ENCODE assay signal across 23 cellular contexts in genomic region chr2:97736608-97737330, GRCh38. TPM values are rescaled to one million over a fixed set of nuclear protein-coding genes. Genes with fewer than 3 reads are reported as not detected.
DNase-seq lines count a peak whose midpoint lies in the region; ATAC-seq, FAIRE-seq and TF ChIP-seq lines count a peak whose summit lies in the region.
"Had no signal": no experiment of that assay in that cellular context is flagged by ENCODE, and none has a peak within 500 bp of the region (broad histone marks: within the 10 kb centered on the region; RNA-seq: fewer than 3 reads in every experiment).

No MANE protein-coding gene starts in this region.

- H3K36me3 Mint-ChIP-seq in activated CD4-positive, alpha-beta T cell treated with anti-CD3 and anti-CD28 coated beads, Interleukin-2, amount 10 ng/mL, durations not matched to agents 24 days and 14 days (ENCODE audit: low read depth): peaks cover 62% of the 10 kb centered on the region
- H3K36me3 Mint-ChIP-seq in activated CD4-positive, alpha-beta T cell treated with anti-CD3 and anti-CD28 coated beads, Interleukin-2, amount 10 ng/mL, durations not matched to agents 7 days and 5 days (ENCODE audit: low read depth): peaks cover 67% of the 10 kb centered on the region
- peaks cover 93% of the 10 kb centered on the region for H3K36me3 Mint-ChIP-seq in effector memory CD8-positive, alpha-beta T cell (ENCODE audit: insufficient read depth)
- H3K36me3 Mint-ChIP-seq in neural crest cell (ENCODE audit: low read depth): peaks cover 3% of the 10 kb centered on the region

- no peaks in the 10 kb centered on the region for H3K27me3 Mint-ChIP-seq in activated CD4-positive, alpha-beta T cell treated with anti-CD3 and anti-CD28 coated beads, Interleukin-2, amount 10 ng/mL, durations not matched to agents 24 days and 14 days
- H3K27me3 Mint-ChIP-seq in activated CD4-positive, alpha-beta T cell treated with anti-CD3 and anti-CD28 coated beads, Interleukin-2, amount 10 ng/mL, durations not matched to agents 7 days and 5 days: no peaks in the 10 kb centered on the region
- no peaks in the 10 kb centered on the region for H3K27me3 Mint-ChIP-seq in effector memory CD8-positive, alpha-beta T cell
- peaks cover 1% of the 10 kb centered on the region for H3K27me3 Mint-ChIP-seq in neural crest cell (ENCODE audit: low read depth)
- H3K27me3 Mint-ChIP-seq: stimulated activated naive CD8-positive, alpha-beta T cell treated with anti-CD3 and anti-CD28 coated beads, Interleukin-15, amount 100 ng/mL, for 72 hours had no signal

- TF ChIP-seq POLR2A in GM12891 (IDR thresholded peaks at IDR 0.05; ENCODE audit: low read depth, low read length): no peak

- H3K9me3 Mint-ChIP-seq in activated CD4-positive, alpha-beta T cell treated with anti-CD3 and anti-CD28 coated beads, Interleukin-2, amount 10 ng/mL, durations not matched to agents 24 days and 14 days: no peaks in the 10 kb centered on the region
- no peaks in the 10 kb centered on the region for H3K9me3 Mint-ChIP-seq in activated CD4-positive, alpha-beta T cell treated with anti-CD3 and anti-CD28 coated beads, Interleukin-2, amount 10 ng/mL, durations not matched to agents 7 days and 5 days
- H3K9me3 Mint-ChIP-seq in effector memory CD8-positive, alpha-beta T cell: no peaks in the 10 kb centered on the region
- no peaks in the 10 kb centered on the region for H3K9me3 Mint-ChIP-seq in neural crest cell
- H3K9me3 Mint-ChIP-seq: stimulated activated naive CD8-positive, alpha-beta T cell treated with anti-CD3 and anti-CD28 coated beads, Interleukin-15, amount 100 ng/mL, for 72 hours had no signal

- no peak for DNase-seq in activated CD4-positive, alpha-beta T cell treated with anti-CD3 and anti-CD28 coated beads, Interleukin-2, amount 10 ng/mL, durations not matched to agents 24 days and 14 days
- DNase-seq in activated CD4-positive, alpha-beta T cell treated with anti-CD3 and anti-CD28 coated beads, Interleukin-2, amount 10 ng/mL, durations not matched to agents 7 days and 5 days: no peak
- DNase-seq in GM12891 (ENCODE audit: insufficient read length, low spot score): no peak
- no peak for DNase-seq in effector memory CD8-positive, alpha-beta T cell
- no peak for DNase-seq in neural crest cell (ENCODE audit: low read depth, low spot score)
- DNase-seq in amygdala (lab: John Stamatoyannopoulos, UW): no peak
- DNase-seq in activated CD4-positive, alpha-beta T cell treated with anti-CD3 and anti-CD28 coated beads, Interleukin-2, amount 50 U/mL, for 4 hours: no peak
- DNase-seq: activated CD4-positive, CD25-positive, alpha-beta regulatory T cell; activated gamma-delta T cell treated with Interleukin-2 at 50 U/mL for 16 hours; EL; HCEC 1CT; NCI-H1105 treated with DMSO at 0.1 percent for 48 hours; NCI-H2081 treated with DMSO at 0.1 percent for 48 hours; NCI-H446 treated with DMSO at 0.1 percent for 48 hours; psoas muscle; stimulated activated CD4-positive, alpha-beta T cell treated with anti-CD3 and anti-CD28 coated beads, Interleukin-2, amount 100 ng/mL, for 48 hours; stimulated activated naive CD8-positive, alpha-beta T cell treated with anti-CD3 and anti-CD28 coated beads, Interleukin-15, amount 100 ng/mL, for 72 hours; T-helper 9 cell; trophoblast cell had no signal

- CTCF ChIA-PET in activated CD4-positive, alpha-beta T cell treated with anti-CD3 and anti-CD28 coated beads, Interleukin-2, amount 10 ng/mL, durations not matched to agents 7 days and 5 days (lab: Charles Lee): no interaction called here

- FAIRE-seq in GM12891 (lab: Jason Lieb, UNC): no peak

- intact Hi-C loops in activated CD4-positive, alpha-beta T cell treated with anti-CD3 and anti-CD28 coated beads, Interleukin-2, amount 10 ng/mL, durations not matched to agents 24 days and 14 days (cut with micrococcal nuclease): no loop called here

- ATAC-seq in effector memory CD8-positive, alpha-beta T cell (replicated peaks): no peak
- ATAC-seq in GM18511 (IDR thresholded peaks at IDR 0.05; ENCODE audit: unreplicated experiment): no peak
- ATAC-seq: esophagus mucosa; gastroesophageal sphincter; psoas muscle; stimulated activated naive CD8-positive, alpha-beta T cell treated with anti-CD3 and anti-CD28 coated beads, Interleukin-15, amount 100 ng/mL, for 72 hours had no signal

- peak overlapping the region; percentile 35 for H3K27ac Mint-ChIP-seq in activated CD4-positive, alpha-beta T cell treated with anti-CD3 and anti-CD28 coated beads, Interleukin-2, amount 10 ng/mL, durations not matched to agents 24 days and 14 days
- H3K27ac Mint-ChIP-seq in activated CD4-positive, alpha-beta T cell treated with anti-CD3 and anti-CD28 coated beads, Interleukin-2, amount 10 ng/mL, durations not matched to agents 7 days and 5 days: no peak overlapping the region
- H3K27ac Mint-ChIP-seq in effector memory CD8-positive, alpha-beta T cell: peak overlapping the region; percentile 13 to 74
- H3K27ac Mint-ChIP-seq in neural crest cell (ENCODE audit: unreplicated experiment): peak overlapping the region; percentile 0
- H3K27ac Mint-ChIP-seq: stimulated activated naive CD8-positive, alpha-beta T cell treated with anti-CD3 and anti-CD28 coated beads, Interleukin-15, amount 100 ng/mL, for 72 hours had no signal

- POLR2A ChIA-PET in activated CD4-positive, alpha-beta T cell treated with anti-CD3 and anti-CD28 coated beads, Interleukin-2, amount 10 ng/mL, durations not matched to agents 7 days and 5 days (lab: Charles Lee): no interaction called here

- H3K4me3 Mint-ChIP-seq in activated CD4-positive, alpha-beta T cell treated with anti-CD3 and anti-CD28 coated beads, Interleukin-2, amount 10 ng/mL, durations not matched to agents 24 days and 14 days: no peak overlapping the region
- no peak overlapping the region for H3K4me3 Mint-ChIP-seq in activated CD4-positive, alpha-beta T cell treated with anti-CD3 and anti-CD28 coated beads, Interleukin-2, amount 10 ng/mL, durations not matched to agents 7 days and 5 days
- no peak overlapping the region for H3K4me3 Mint-ChIP-seq in effector memory CD8-positive, alpha-beta T cell
- H3K4me3 Mint-ChIP-seq in neural crest cell: no peak overlapping the region
- H3K4me3 Mint-ChIP-seq: stimulated activated naive CD8-positive, alpha-beta T cell treated with anti-CD3 and anti-CD28 coated beads, Interleukin-15, amount 100 ng/mL, for 72 hours had no signal

- peaks cover 25% of the 10 kb centered on the region for H3K4me1 Mint-ChIP-seq in activated CD4-positive, alpha-beta T cell treated with anti-CD3 and anti-CD28 coated beads, Interleukin-2, amount 10 ng/mL, durations not matched to agents 24 days and 14 days
- peaks cover 26% of the 10 kb centered on the region for H3K4me1 Mint-ChIP-seq in activated CD4-positive, alpha-beta T cell treated with anti-CD3 and anti-CD28 coated beads, Interleukin-2, amount 10 ng/mL, durations not matched to agents 7 days and 5 days
- peaks cover 38 to 46% of the 10 kb centered on the region in 2 donors for H3K4me1 Mint-ChIP-seq in effector memory CD8-positive, alpha-beta T cell (ENCODE audit: low read depth in 2 of 2)
- peaks cover 9% of the 10 kb centered on the region for H3K4me1 Mint-ChIP-seq in neural crest cell

- no peak for TF ChIP-seq CTCF in neural crest cell (conservative IDR thresholded peaks at IDR 0.05)

TF ChIP-seq in GM12891, 5 proteins besides CTCF, POLR2A, EP300 and RAD21:
- TF ChIP-seq TAF1 (IDR thresholded peaks at IDR 0.05; ENCODE audit: low read depth, low read length): no peak
- no peak for TF ChIP-seq PAX5 (IDR thresholded peaks at IDR 0.05; ENCODE audit: insufficient read depth, low read length, severe bottlenecking)
- TF ChIP-seq SPI1 (IDR thresholded peaks at IDR 0.05; ENCODE audit: low read depth, low read length): no peak
- no peak for TF ChIP-seq POU2F2 (IDR thresholded peaks at IDR 0.05; ENCODE audit: low read depth, low read length)
- TF ChIP-seq POLR2AphosphoS5 (IDR thresholded peaks at IDR 0.05; ENCODE audit: low read depth, low read length): peak; percentile 13; the same call in 1 of the 2 replicates

RNA-seq across cellular contexts. Expression of gene ZAP70, which starts 23.4 kb away (rescaled TPM):
- total RNA-seq in activated CD4-positive, alpha-beta T cell treated with anti-CD3 and anti-CD28 coated beads, Interleukin-2, amount 10 ng/mL, durations not matched to agents 24 days and 14 days: 240 and 242 TPM in 2 replicates
- total RNA-seq in activated CD4-positive, alpha-beta T cell treated with anti-CD3 and anti-CD28 coated beads, Interleukin-2, amount 10 ng/mL, durations not matched to agents 7 days and 5 days: 100 to 1,000 TPM; 302 to 337 TPM
- 21.2 TPM for polyA plus RNA-seq in GM12891 (2012; ENCODE audit: low read depth, missing spikeins)
- 2.4 and 2.8 TPM in 2 replicates for total RNA-seq in neural crest cell
- total RNA-seq: A172 had no signal

Comparison
In these comparisons a context has a peak if more than half of its experiments do, and no peak if none do; other contexts are left out.
1. RNA of gene ZAP70, which starts 23.4 kb away (total RNA-seq): 302 to 337 TPM in activated CD4-positive, alpha-beta T cell treated with anti-CD3 and anti-CD28 coated beads, Interleukin-2, amount 10 ng/mL, durations not matched to agents 7 days and 5 days and 240 to 242 TPM in activated CD4-positive, alpha-beta T cell treated with anti-CD3 and anti-CD28 coated beads, Interleukin-2, amount 10 ng/mL, durations not matched to agents 24 days and 14 days; 2.4 to 2.8 TPM in neural crest cell; every median in the first group is over 10 times any median in the second.